ENCODE assay signal across 1 cellular context in genomic region chr20:58838174-58838573, GRCh38.
TF ChIP-seq lines count a peak whose summit lies in the region.

No MANE protein-coding gene starts in this region.

TF ChIP-seq in K562, 482 proteins besides CTCF, POLR2A, EP300 and RAD21:
- TF ChIP-seq NR0B1 (IDR thresholded peaks at IDR 0.05; ENCODE audit: partially characterized antibody) (no peak), ESRRB (CRISPR knock-in tag; IDR thresholded peaks at IDR 0.05; ENCODE audit: borderline replicate concordance) (no peak), ZNF408 (CRISPR knock-in tag; IDR thresholded peaks at IDR 0.05; ENCODE audit: low read depth) (no peak), SIX5 (IDR thresholded peaks at IDR 0.05; ENCODE audit: borderline replicate concordance in 1 of 2, insufficient read depth in 1 of 2, low read depth in 1 of 2, low read length in 2 of 2) (no peak), NCOA6 (IDR thresholded peaks at IDR 0.05) (no peak), GABPA (tag; conservative IDR thresholded peaks at IDR 0.05; ENCODE audit: low read depth) (no peak), HBP1 (CRISPR knock-in tag; IDR thresholded peaks at IDR 0.05) (no peak), HDAC3 (IDR thresholded peaks at IDR 0.05; ENCODE audit: borderline replicate concordance, partially characterized antibody) (no peak), ZKSCAN1 (IDR thresholded peaks at IDR 0.05; ENCODE audit: low read depth, low read length) (no peak), STAT5B (CRISPR knock-in tag; IDR thresholded peaks at IDR 0.05) (no peak), ZNF512 (tag; IDR thresholded peaks at IDR 0.05) (no peak)
